10 cellular contexts compared by ENCODE assay signal in genomic region chr1:147579532-147580199, GRCh38. TPM values are rescaled to one million over a fixed set of nuclear protein-coding genes. Genes with fewer than 3 reads are reported as not detected.
DNase-seq lines count a peak whose midpoint lies in the region; ATAC-seq, FAIRE-seq and TF ChIP-seq lines count a peak whose summit lies in the region.
"Had no signal": no experiment of that assay in that cellular context is flagged by ENCODE, and none has a peak within 500 bp of the region (broad histone marks: within the 10 kb centered on the region; RNA-seq: fewer than 3 reads in every experiment).

No MANE protein-coding gene starts in this region.

- peaks cover 32% of the 10 kb centered on the region for H3K27me3 Mint-ChIP-seq in activated T-helper 2 cell treated with anti-CD3 and anti-CD28 coated beads, Interferon-gamma antibody, Interleukin-2, Interleukin-4, amounts not matched to agents 10 μg/mL and 5 μg/mL and 100 μg/mL, durations not matched to agents 14 hours and 24 hours and 36 hours (ENCODE audit: low read depth)

- no peak for TF ChIP-seq POLR2A in vagina (IDR thresholded peaks at IDR 0.05)

- no peak overlapping the region for H3K27ac ChIP-seq in right atrium auricular region
- peak overlapping the region; percentile 52 to 94 for H3K27ac ChIP-seq in kidney (ENCODE audit: low read depth in 2 of 2, low read length in 2 of 2)
- H3K27ac ChIP-seq in vagina, result peak overlapping the region; percentile 3
- H3K27ac ChIP-seq in ascending aorta, result no peak overlapping the region

- peak overlapping the region in 1 of 2 donors; percentile 53 for H3K9ac ChIP-seq in kidney (ENCODE audit: low read length in 2 of 2)

- ATAC-seq in left ventricle myocardium superior, result peak; percentile 20
- no peak for ATAC-seq in HG02798 (IDR thresholded peaks at IDR 0.05; ENCODE audit: poor library complexity, unreplicated experiment)

- H3K27me3 ChIP-seq in right atrium auricular region, result no peaks in the 10 kb centered on the region
- H3K27me3 ChIP-seq in vagina, result no peaks in the 10 kb centered on the region
- no peaks in the 10 kb centered on the region for H3K27me3 ChIP-seq in ascending aorta

- no peaks in the 10 kb centered on the region for H3K36me3 Mint-ChIP-seq in activated T-helper 2 cell treated with anti-CD3 and anti-CD28 coated beads, Interferon-gamma antibody, Interleukin-2, Interleukin-4, amounts not matched to agents 10 μg/mL and 5 μg/mL and 100 μg/mL, durations not matched to agents 14 hours and 24 hours and 36 hours (ENCODE audit: low read depth)

- no peaks in the 10 kb centered on the region for H3K36me3 ChIP-seq in right atrium auricular region
- H3K36me3 ChIP-seq in kidney (ENCODE audit: control insufficient read depth in 1 of 2, insufficient read depth in 2 of 2, low read length in 2 of 2), result no peaks in the 10 kb centered on the region
- no peaks in the 10 kb centered on the region for H3K36me3 ChIP-seq in vagina
- no peaks in the 10 kb centered on the region for H3K36me3 ChIP-seq in ascending aorta

- peaks cover 0 to 17% of the 10 kb centered on the region in 2 donors for H3K4me1 ChIP-seq in right atrium auricular region
- peaks cover 6 to 21% of the 10 kb centered on the region in 2 donors for H3K4me1 ChIP-seq in kidney (ENCODE audit: control insufficient read depth in 1 of 2, insufficient read depth in 1 of 2, low read depth in 1 of 2, low read length in 2 of 2)
- H3K4me1 ChIP-seq in vagina, result peaks cover 39% of the 10 kb centered on the region
- no peaks in the 10 kb centered on the region for H3K4me1 ChIP-seq in ascending aorta

- H3K4me1 Mint-ChIP-seq in activated T-helper 2 cell treated with anti-CD3 and anti-CD28 coated beads, Interferon-gamma antibody, Interleukin-2, Interleukin-4, amounts not matched to agents 10 μg/mL and 5 μg/mL and 100 μg/mL, durations not matched to agents 14 hours and 24 hours and 36 hours (ENCODE audit: low read depth), result peaks cover 29% of the 10 kb centered on the region

- TF ChIP-seq CTCF in right atrium auricular region (IDR thresholded peaks at IDR 0.05), result no peak
- TF ChIP-seq CTCF in kidney (IDR thresholded peaks at IDR 0.05; ENCODE audit: borderline replicate concordance, extremely low read depth, insufficient read depth), result no peak
- no peak for TF ChIP-seq CTCF in vagina (IDR thresholded peaks at IDR 0.05)
- no peak for TF ChIP-seq CTCF in ascending aorta (IDR thresholded peaks at IDR 0.05)

- peak; percentile 50 for FAIRE-seq in kidney (lab: Jason Lieb, UNC)

- no peaks in the 10 kb centered on the region for H3K9me3 ChIP-seq in right atrium auricular region
- no peaks in the 10 kb centered on the region for H3K9me3 ChIP-seq in kidney (ENCODE audit: control insufficient read depth in 1 of 2, low read length in 2 of 2)
- no peaks in the 10 kb centered on the region for H3K9me3 ChIP-seq in vagina
- no peaks in the 10 kb centered on the region for H3K9me3 ChIP-seq in ascending aorta

- no peaks in the 10 kb centered on the region for H3K9me3 Mint-ChIP-seq in activated T-helper 2 cell treated with anti-CD3 and anti-CD28 coated beads, Interferon-gamma antibody, Interleukin-2, Interleukin-4, amounts not matched to agents 10 μg/mL and 5 μg/mL and 100 μg/mL, durations not matched to agents 14 hours and 24 hours and 36 hours

- peak overlapping the region; percentile 28 for H3K4me3 Mint-ChIP-seq in activated T-helper 2 cell treated with anti-CD3 and anti-CD28 coated beads, Interferon-gamma antibody, Interleukin-2, Interleukin-4, amounts not matched to agents 10 μg/mL and 5 μg/mL and 100 μg/mL, durations not matched to agents 14 hours and 24 hours and 36 hours (ENCODE audit: low read depth)

- DNase-seq in left ventricle myocardium superior (no peak), right atrium auricular region (ENCODE audit: low spot score) (no peak), kidney (peak; percentile 79), vagina (ENCODE audit: extremely low spot score in 2 of 2) (no peak), ascending aorta (ENCODE audit: low spot score in 2 of 2) (no peak), GM19238 (ENCODE audit: insufficient read length, low spot score) (no peak)
- no peak for DNase-seq in activated T-helper 2 cell treated with anti-CD3 and anti-CD28 coated beads, Interferon-gamma antibody, Interleukin-2, Interleukin-4, amounts not matched to agents 10 μg/mL and 5 μg/mL and 100 μg/mL, durations not matched to agents 14 hours and 24 hours and 36 hours (ENCODE audit: low spot score)
- DNase-seq: activated effector memory CD4-positive, alpha-beta T cell treated with anti-CD3 and anti-CD28 coated beads, Interleukin-2, amount 50 U/mL, for 16 hours; nucleus accumbens had no signal

- H3K4me3 ChIP-seq in right atrium auricular region (no peak overlapping the region), kidney (ENCODE audit: low read length in 2 of 2) (peak overlapping the region; percentile 13 to 53), vagina (no peak overlapping the region), ascending aorta (no peak overlapping the region)

- intact Hi-C loops in left ventricle myocardium superior (cut with micrococcal nuclease), result no loop called here
- intact Hi-C loops in activated T-helper 2 cell treated with anti-CD3 and anti-CD28 coated beads, Interferon-gamma antibody, Interleukin-2, Interleukin-4, amounts not matched to agents 10 μg/mL and 5 μg/mL and 100 μg/mL, durations not matched to agents 14 hours and 24 hours and 36 hours (cut with micrococcal nuclease), result loop anchor here (2.0 kb wide), 2 partner anchors 19 to 31 kb away; no protein-coding TSS in a partner anchor
- intact Hi-C loops in kidney (cut with DNase I), result no loop called here
- intact Hi-C loops in vagina (cut with DNase I), result no loop called here
- intact Hi-C loops in ascending aorta (cut with DNase I), result no loop called here

- H3K27ac Mint-ChIP-seq in activated T-helper 2 cell treated with anti-CD3 and anti-CD28 coated beads, Interferon-gamma antibody, Interleukin-2, Interleukin-4, amounts not matched to agents 10 μg/mL and 5 μg/mL and 100 μg/mL, durations not matched to agents 14 hours and 24 hours and 36 hours, result peak overlapping the region; percentile 58

RNA-seq across cellular contexts. Expression of gene BCL9, which starts 38.4 kb away (rescaled TPM):
- total RNA-seq in left ventricle myocardium superior (8.9 TPM), right atrium auricular region (10 to 100 TPM; 10.6 to 23.3 TPM), kidney (31.8 TPM), vagina (16.5 TPM), ascending aorta (9.7 TPM)
- 26.6 and 29.7 TPM in 2 replicates for total RNA-seq in activated T-helper 2 cell treated with anti-CD3 and anti-CD28 coated beads, Interferon-gamma antibody, Interleukin-2, Interleukin-4, amounts not matched to agents 10 μg/mL and 5 μg/mL and 100 μg/mL, durations not matched to agents 14 hours and 24 hours and 36 hours
- 6.8 TPM for polyA plus RNA-seq in kidney (ENCODE audit: insufficient read depth, low read depth, low replicate concordance)

Comparison
In these comparisons a context has a peak if more than half of its experiments do, and no peak if none do; other contexts are left out.
1. H3K27ac ChIP-seq: peak in kidney (2 of 2) and vagina (single experiment); none in right atrium auricular region (0 of 2) and ascending aorta (0 of 2).
2. H3K4me3 ChIP-seq: peak in kidney (2 of 2); none in right atrium auricular region (0 of 2), vagina (0 of 2) and ascending aorta (0 of 2).